ENCODE assay signal across 2 cellular contexts in the genomic region with DNA sequence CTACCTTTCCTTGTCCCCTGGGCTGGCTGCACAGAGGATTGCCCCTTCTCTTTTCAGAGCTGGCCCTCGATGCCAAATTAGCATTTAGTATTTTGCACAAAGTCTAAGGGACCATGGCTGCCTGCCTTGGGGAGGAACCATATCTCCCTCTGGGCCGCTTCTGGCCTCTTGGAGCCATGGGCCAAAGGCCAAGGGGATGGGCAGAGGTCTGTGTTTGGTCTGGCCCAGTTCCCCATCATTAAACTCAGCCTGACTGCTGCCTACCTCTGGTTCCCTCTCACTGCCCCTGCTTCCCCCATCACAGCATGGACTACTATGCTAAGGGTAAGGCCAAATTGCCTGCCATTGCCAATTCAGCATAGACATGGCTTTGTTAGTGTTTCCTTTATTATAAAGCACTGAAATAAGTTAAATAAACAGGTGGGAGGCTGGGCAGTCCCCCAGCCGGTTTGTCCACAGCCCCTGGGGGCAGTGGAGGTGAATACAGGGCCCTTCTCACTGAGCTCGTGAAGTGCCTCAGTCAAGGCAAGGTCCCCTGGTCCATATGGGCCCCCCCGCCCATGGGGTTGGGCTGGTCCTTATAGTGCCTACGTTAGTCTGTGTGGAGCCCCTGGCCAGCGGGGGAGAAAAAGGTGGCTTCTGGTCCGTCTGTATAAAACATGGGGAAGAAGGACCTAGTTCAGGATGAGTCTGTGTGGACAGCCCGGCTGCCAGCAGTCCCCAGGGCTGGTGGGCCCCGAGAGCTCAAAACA.
A peak's percentile ranks its signal among the peaks of the same experiment; 100 is the strongest.
TF ChIP-seq lines count a peak whose summit lies in the region.

No MANE protein-coding gene starts in this region.

TF ChIP-seq in A549, 52 proteins besides CTCF, POLR2A, EP300 and RAD21:
- TF ChIP-seq, protein P1, sequence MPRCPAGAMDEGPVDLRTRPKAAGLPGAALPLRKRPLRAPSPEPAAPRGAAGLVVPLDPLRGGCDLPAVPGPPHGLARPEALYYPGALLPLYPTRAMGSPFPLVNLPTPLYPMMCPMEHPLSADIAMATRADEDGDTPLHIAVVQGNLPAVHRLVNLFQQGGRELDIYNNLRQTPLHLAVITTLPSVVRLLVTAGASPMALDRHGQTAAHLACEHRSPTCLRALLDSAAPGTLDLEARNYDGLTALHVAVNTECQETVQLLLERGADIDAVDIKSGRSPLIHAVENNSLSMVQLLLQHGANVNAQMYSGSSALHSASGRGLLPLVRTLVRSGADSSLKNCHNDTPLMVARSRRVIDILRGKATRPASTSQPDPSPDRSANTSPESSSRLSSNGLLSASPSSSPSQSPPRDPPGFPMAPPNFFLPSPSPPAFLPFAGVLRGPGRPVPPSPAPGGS (IDR thresholded peaks at IDR 0.05) = 0 out of 3 replicates have a peak, but pooled peaks have one; percentile 32
- TF ChIP-seq JUN (IDR thresholded peaks at IDR 0.05) = peak in 1 of 2 experiments; percentile 26; a peak in 2 of 5 replicates
- no peak for TF ChIP-seq NPAS2 (CRISPR knock-in tag; IDR thresholded peaks at IDR 0.05; ENCODE audit: borderline replicate concordance)

TF ChIP-seq in WTC11, 78 proteins besides CTCF, POLR2A, EP300 and RAD21 (continued from another document):
- TF ChIP-seq, protein P2, sequence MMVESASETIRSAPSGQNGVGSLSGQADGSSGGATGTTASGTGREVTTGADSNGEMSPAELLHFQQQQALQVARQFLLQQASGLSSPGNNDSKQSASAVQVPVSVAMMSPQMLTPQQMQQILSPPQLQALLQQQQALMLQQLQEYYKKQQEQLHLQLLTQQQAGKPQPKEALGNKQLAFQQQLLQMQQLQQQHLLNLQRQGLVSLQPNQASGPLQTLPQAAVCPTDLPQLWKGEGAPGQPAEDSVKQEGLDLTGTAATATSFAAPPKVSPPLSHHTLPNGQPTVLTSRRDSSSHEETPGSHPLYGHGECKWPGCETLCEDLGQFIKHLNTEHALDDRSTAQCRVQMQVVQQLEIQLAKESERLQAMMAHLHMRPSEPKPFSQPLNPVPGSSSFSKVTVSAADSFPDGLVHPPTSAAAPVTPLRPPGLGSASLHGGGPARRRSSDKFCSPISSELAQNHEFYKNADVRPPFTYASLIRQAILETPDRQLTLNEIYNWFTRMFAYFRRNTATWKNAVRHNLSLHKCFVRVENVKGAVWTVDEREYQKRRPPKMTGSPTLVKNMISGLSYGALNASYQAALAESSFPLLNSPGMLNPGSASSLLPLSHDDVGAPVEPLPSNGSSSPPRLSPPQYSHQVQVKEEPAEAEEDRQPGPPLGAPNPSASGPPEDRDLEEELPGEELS (CRISPR knock-in tag; IDR thresholded peaks at IDR 0.05) = no peak
- TF ChIP-seq ZNF263 (CRISPR knock-in tag; IDR thresholded peaks at IDR 0.05; ENCODE audit: low read depth) = no peak
- TF ChIP-seq GABPB1 (CRISPR knock-in tag; IDR thresholded peaks at IDR 0.05) = no peak
